Comparison of ENCODE assay signal across 34 cellular contexts in the genomic region with DNA sequence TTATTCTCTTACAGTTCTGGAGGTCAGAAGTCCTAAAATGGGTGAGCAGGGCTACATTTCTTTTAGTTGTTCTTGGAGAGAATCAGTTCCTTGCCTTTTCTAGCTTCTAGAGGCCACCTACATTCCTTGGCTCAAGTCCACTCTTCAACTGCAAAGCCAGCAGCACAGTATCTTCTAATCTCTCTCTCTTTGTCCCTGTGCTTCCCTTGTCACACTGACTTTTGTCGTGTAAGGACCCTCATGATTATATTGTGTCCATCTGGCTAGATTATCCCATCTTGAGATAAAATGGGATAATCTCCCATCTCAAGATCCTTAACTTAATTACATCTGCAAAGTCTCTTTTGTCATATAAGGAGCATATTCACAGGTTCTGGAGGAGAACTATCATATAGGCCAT.
"Had no signal": no experiment of that assay in that cellular context is flagged by ENCODE, and none has a peak within 500 bp of the region (broad histone marks: within the 10 kb centered on the region; RNA-seq: fewer than 3 reads in every experiment).

No MANE protein-coding gene starts in this region.

- H3K27me3 ChIP-seq: adrenal gland, body of pancreas, esophagus squamous epithelium had no signal

- H3K4me3 ChIP-seq: adrenal gland, body of pancreas, esophagus squamous epithelium, gastroesophageal sphincter, heart right ventricle had no signal

- DNase-seq: activated CD4-positive, alpha-beta memory T cell treated with anti-CD3 and anti-CD28 coated beads for 36 hours; activated CD4-positive, alpha-beta T cell treated with anti-CD3 and anti-CD28 coated beads for 36 hours; activated CD4-positive, alpha-beta T cell treated with anti-CD3 and anti-CD28 coated beads, Interleukin-2, amount 10 ng/mL, durations not matched to agents 24 days and 14 days; activated CD4-positive, CD25-positive, alpha-beta regulatory T cell; activated CD4-positive, CD25-positive, alpha-beta regulatory T cell treated with anti-CD3 and anti-CD28 coated beads, Interleukin-2, amount 50 U/mL, for 72 hours; activated CD8-positive, alpha-beta memory T cell treated with anti-CD3 and anti-CD28 coated beads, Interleukin-2, amount 10 ng/mL, durations not matched to agents 7 days and 5 days; activated CD8-positive, alpha-beta memory T cell treated with anti-CD3 and anti-CD28 coated beads, Interleukin-2, amount 50 U/mL, for 4 hours; activated CD8-positive, alpha-beta T cell treated with anti-CD3 and anti-CD28 coated beads, Interleukin-2, amount 10 ng/mL, durations not matched to agents 7 days and 5 days; activated effector memory CD4-positive, alpha-beta T cell treated with anti-CD3 and anti-CD28 coated beads, Interleukin-2, amount 50 U/mL, for 16 hours; activated naive CD4-positive, alpha-beta T cell treated with anti-CD3 and anti-CD28 coated beads for 36 hours; activated naive CD8-positive, alpha-beta T cell treated with anti-CD3 and anti-CD28 coated beads for 36 hours; activated naive CD8-positive, alpha-beta T cell treated with anti-CD3 and anti-CD28 coated beads, Interleukin-2, amount 50 U/mL, for 24 hours; activated T-cell treated with anti-CD3 and anti-CD28 coated beads, Interleukin-2, amount 50 U/mL, for 1 hour; activated T-cell treated with anti-CD3 and anti-CD28 coated beads, Interleukin-2, amount 50 U/mL, for 48 hours; adrenal gland; amygdala; aorta; body of pancreas; caudate nucleus; cortex of kidney; dermis blood vessel endothelial cell; effector CD4-positive, alpha-beta T cell; effector memory CD8-positive, alpha-beta T cell; esophagus squamous epithelium; foreskin melanocyte; heart right ventricle; T-helper 17 cell; T1000 had no signal

- H3K4me1 ChIP-seq: adrenal gland, body of pancreas, gastroesophageal sphincter, heart right ventricle had no signal

- H3K9me3 Mint-ChIP-seq: activated CD4-positive, alpha-beta memory T cell treated with anti-CD3 and anti-CD28 coated beads for 36 hours; activated CD4-positive, alpha-beta T cell treated with anti-CD3 and anti-CD28 coated beads, Interleukin-2, amount 10 ng/mL, durations not matched to agents 24 days and 14 days; activated naive CD4-positive, alpha-beta T cell treated with anti-CD3 and anti-CD28 coated beads, Interleukin-2, amount 50 U/mL, for 24 hours; activated naive CD8-positive, alpha-beta T cell treated with anti-CD3 and anti-CD28 coated beads for 36 hours; activated naive CD8-positive, alpha-beta T cell treated with anti-CD3 and anti-CD28 coated beads, Interleukin-2, amount 50 U/mL, for 24 hours; activated T-helper 1 cell treated with anti-CD3 and anti-CD28 coated beads, Interleukin-12 subunit alpha, Interleukin-12 subunit beta, Interleukin-2, Interleukin-4 antibody, amounts not matched to agents 30 ng/mL and 10 ng/mL and 1 ng/mL, durations not matched to agents 14 hours and 24 hours and 36 hours; activated T-helper 2 cell treated with anti-CD3 and anti-CD28 coated beads, Interferon-gamma antibody, Interleukin-2, Interleukin-4, amounts not matched to agents 10 μg/mL and 5 μg/mL and 100 μg/mL, durations not matched to agents 14 hours and 24 hours and 36 hours; effector memory CD8-positive, alpha-beta T cell; T-helper 2 cell treated with Interferon-gamma antibody and Interleukin-4, amounts not matched to agents 5 μg/mL and 100 μg/mL, for 36 hours had no signal

- H3K4me1 Mint-ChIP-seq: activated CD4-positive, alpha-beta T cell treated with anti-CD3 and anti-CD28 coated beads for 36 hours; activated CD4-positive, alpha-beta T cell treated with anti-CD3 and anti-CD28 coated beads, Interleukin-2, amount 10 ng/mL, durations not matched to agents 24 days and 14 days; activated CD8-positive, alpha-beta memory T cell treated with anti-CD3 and anti-CD28 coated beads, Interleukin-2, amount 10 ng/mL, durations not matched to agents 7 days and 5 days; activated naive CD4-positive, alpha-beta T cell treated with anti-CD3 and anti-CD28 coated beads, Interleukin-2, amount 50 U/mL, for 24 hours; activated naive CD8-positive, alpha-beta T cell treated with anti-CD3 and anti-CD28 coated beads for 36 hours; activated naive CD8-positive, alpha-beta T cell treated with anti-CD3 and anti-CD28 coated beads, Interleukin-2, amount 50 U/mL, for 24 hours; T-helper 17 cell had no signal

- H3K9me3 ChIP-seq: adrenal gland, body of pancreas, esophagus squamous epithelium, gastroesophageal sphincter, heart right ventricle had no signal

- H3K27me3 Mint-ChIP-seq: activated CD4-positive, alpha-beta T cell treated with anti-CD3 and anti-CD28 coated beads, Interleukin-2, amount 10 ng/mL, durations not matched to agents 24 days and 14 days; activated CD8-positive, alpha-beta memory T cell treated with anti-CD3 and anti-CD28 coated beads, Interleukin-2, amount 10 ng/mL, durations not matched to agents 7 days and 5 days had no signal

- H3K27ac ChIP-seq: adrenal gland, body of pancreas, epithelial cell of prostate, esophagus squamous epithelium, gastroesophageal sphincter, heart right ventricle had no signal

- H3K4me3 Mint-ChIP-seq: activated CD4-positive, alpha-beta memory T cell treated with anti-CD3 and anti-CD28 coated beads for 36 hours; activated CD4-positive, alpha-beta T cell treated with anti-CD3 and anti-CD28 coated beads for 36 hours; activated CD4-positive, alpha-beta T cell treated with anti-CD3 and anti-CD28 coated beads, Interleukin-2, amount 10 ng/mL, durations not matched to agents 24 days and 14 days; activated CD8-positive, alpha-beta memory T cell treated with anti-CD3 and anti-CD28 coated beads, Interleukin-2, amount 10 ng/mL, durations not matched to agents 7 days and 5 days; activated CD8-positive, alpha-beta T cell treated with anti-CD3 and anti-CD28 coated beads, Interleukin-2, amount 10 ng/mL, durations not matched to agents 7 days and 5 days; activated naive CD4-positive, alpha-beta T cell treated with anti-CD3 and anti-CD28 coated beads for 36 hours; activated naive CD4-positive, alpha-beta T cell treated with anti-CD3 and anti-CD28 coated beads, Interleukin-2, amount 50 U/mL, for 24 hours; activated naive CD8-positive, alpha-beta T cell treated with anti-CD3 and anti-CD28 coated beads for 36 hours; activated naive CD8-positive, alpha-beta T cell treated with anti-CD3 and anti-CD28 coated beads, Interleukin-2, amount 50 U/mL, for 24 hours; activated T-helper 1 cell treated with anti-CD3 and anti-CD28 coated beads, Interleukin-12 subunit alpha, Interleukin-12 subunit beta, Interleukin-2, Interleukin-4 antibody, amounts not matched to agents 30 ng/mL and 10 ng/mL and 1 ng/mL, durations not matched to agents 14 hours and 24 hours and 36 hours; effector memory CD8-positive, alpha-beta T cell; T-helper 17 cell; T-helper 2 cell treated with Interferon-gamma antibody and Interleukin-4, amounts not matched to agents 5 μg/mL and 100 μg/mL, for 36 hours had no signal

- H3K36me3 Mint-ChIP-seq: activated CD4-positive, alpha-beta memory T cell treated with anti-CD3 and anti-CD28 coated beads for 36 hours; activated CD8-positive, alpha-beta memory T cell treated with anti-CD3 and anti-CD28 coated beads, Interleukin-2, amount 10 ng/mL, durations not matched to agents 7 days and 5 days; activated naive CD4-positive, alpha-beta T cell treated with anti-CD3 and anti-CD28 coated beads, Interleukin-2, amount 50 U/mL, for 24 hours; activated naive CD8-positive, alpha-beta T cell treated with anti-CD3 and anti-CD28 coated beads for 36 hours had no signal

- H3K36me3 ChIP-seq: adrenal gland, esophagus squamous epithelium, gastroesophageal sphincter, heart right ventricle had no signal

- H3K27ac Mint-ChIP-seq: activated CD4-positive, alpha-beta memory T cell treated with anti-CD3 and anti-CD28 coated beads for 36 hours; activated CD4-positive, alpha-beta T cell treated with anti-CD3 and anti-CD28 coated beads for 36 hours; activated CD4-positive, alpha-beta T cell treated with anti-CD3 and anti-CD28 coated beads, Interleukin-2, amount 10 ng/mL, durations not matched to agents 24 days and 14 days; activated CD8-positive, alpha-beta memory T cell treated with anti-CD3 and anti-CD28 coated beads, Interleukin-2, amount 10 ng/mL, durations not matched to agents 7 days and 5 days; activated CD8-positive, alpha-beta T cell treated with anti-CD3 and anti-CD28 coated beads, Interleukin-2, amount 10 ng/mL, durations not matched to agents 7 days and 5 days; activated naive CD4-positive, alpha-beta T cell treated with anti-CD3 and anti-CD28 coated beads for 36 hours; activated naive CD4-positive, alpha-beta T cell treated with anti-CD3 and anti-CD28 coated beads, Interleukin-2, amount 50 U/mL, for 24 hours; activated naive CD8-positive, alpha-beta T cell treated with anti-CD3 and anti-CD28 coated beads for 36 hours; activated naive CD8-positive, alpha-beta T cell treated with anti-CD3 and anti-CD28 coated beads, Interleukin-2, amount 50 U/mL, for 24 hours; activated T-helper 1 cell treated with anti-CD3 and anti-CD28 coated beads, Interleukin-12 subunit alpha, Interleukin-12 subunit beta, Interleukin-2, Interleukin-4 antibody, amounts not matched to agents 30 ng/mL and 10 ng/mL and 1 ng/mL, durations not matched to agents 14 hours and 24 hours and 36 hours; activated T-helper 2 cell treated with anti-CD3 and anti-CD28 coated beads, Interferon-gamma antibody, Interleukin-2, Interleukin-4, amounts not matched to agents 10 μg/mL and 5 μg/mL and 100 μg/mL, durations not matched to agents 14 hours and 24 hours and 36 hours; effector memory CD8-positive, alpha-beta T cell; T-helper 17 cell; T-helper 2 cell treated with Interferon-gamma antibody and Interleukin-4, amounts not matched to agents 5 μg/mL and 100 μg/mL, for 36 hours had no signal
